ENCODE assay signal across 15 cellular contexts in the genomic region with DNA sequence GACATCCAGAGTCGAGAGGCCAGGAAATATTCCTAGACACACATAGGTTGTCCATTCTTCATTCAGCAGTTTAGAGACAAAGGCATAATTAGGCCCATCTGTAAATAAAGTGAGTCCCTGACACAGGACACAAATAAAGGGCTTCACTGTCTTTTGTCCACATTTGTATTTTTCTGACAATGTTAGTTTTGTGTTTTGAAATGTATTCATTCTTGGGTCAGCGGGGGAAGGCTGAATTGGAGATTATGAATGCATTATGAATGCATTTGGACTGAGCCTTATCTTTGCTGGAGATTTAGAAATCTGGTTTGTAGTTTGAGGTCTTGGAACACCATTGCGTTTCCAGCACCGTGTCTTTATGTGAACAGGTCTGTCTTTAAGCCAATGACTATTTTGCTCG.
A peak's percentile ranks its signal among the peaks of the same experiment; 100 is the strongest.
DNase-seq lines count a peak whose midpoint lies in the region; ATAC-seq and TF ChIP-seq lines count a peak whose summit lies in the region.
"Had no signal": no experiment of that assay in that cellular context is flagged by ENCODE, and none has a peak within 500 bp of the region (broad histone marks: within the 10 kb centered on the region; RNA-seq: fewer than 3 reads in every experiment).

No MANE protein-coding gene starts in this region.

- H3K4me3 Mint-ChIP-seq in nephron: no peak overlapping the region
- H3K4me3 Mint-ChIP-seq: CD4-positive, alpha-beta memory T cell; H9 had no signal

- peaks cover 12% of the 10 kb centered on the region for H3K27me3 Mint-ChIP-seq in nephron (ENCODE audit: low read depth)
- H3K27me3 Mint-ChIP-seq: CD4-positive, alpha-beta memory T cell had no signal

- peak overlapping the region; percentile 8 to 58 (median 32) for H3K27ac Mint-ChIP-seq in nephron
- H3K27ac Mint-ChIP-seq: CD4-positive, alpha-beta memory T cell had no signal

- H3K36me3 Mint-ChIP-seq in nephron (ENCODE audit: low read depth): no peaks in the 10 kb centered on the region
- H3K36me3 Mint-ChIP-seq: CD4-positive, alpha-beta memory T cell had no signal

- H3K27ac ChIP-seq in cingulate gyrus (ENCODE audit: low read depth, low read length): peak overlapping the region; percentile 51
- H3K27ac ChIP-seq in temporal lobe (ENCODE audit: low read depth, low read length): peak overlapping the region; percentile 64
- H3K27ac ChIP-seq: C4-2B had no signal

- peaks cover 36% of the 10 kb centered on the region for H3K4me1 Mint-ChIP-seq in nephron
- H3K4me1 Mint-ChIP-seq: CD4-positive, alpha-beta memory T cell had no signal

- no peaks in the 10 kb centered on the region for H3K9me3 Mint-ChIP-seq in nephron
- H3K9me3 Mint-ChIP-seq: H9 had no signal

- no peak for TF ChIP-seq CTCF in nephron (IDR thresholded peaks at IDR 0.05; ENCODE audit: unreplicated experiment in 3 of 3)

- no peak for ATAC-seq in HG03565 (IDR thresholded peaks at IDR 0.05; ENCODE audit: unreplicated experiment)

- DNase-seq in inferior parietal cortex (ENCODE audit: extremely low spot score): peak; percentile 73
- no peak for DNase-seq in COR-L47 (lab: John Stamatoyannopoulos, UW)
- DNase-seq in NCI-H1694 treated with DMSO at 0.1 percent for 48 hours (lab: John Stamatoyannopoulos, UW): no peak
- DNase-seq: BE2C; CD4-positive, alpha-beta memory T cell; DMS153; DMS79 treated with DMSO at 0.1 percent for 48 hours; EL; GOT3; H9 had no signal
